In the genomic region with DNA sequence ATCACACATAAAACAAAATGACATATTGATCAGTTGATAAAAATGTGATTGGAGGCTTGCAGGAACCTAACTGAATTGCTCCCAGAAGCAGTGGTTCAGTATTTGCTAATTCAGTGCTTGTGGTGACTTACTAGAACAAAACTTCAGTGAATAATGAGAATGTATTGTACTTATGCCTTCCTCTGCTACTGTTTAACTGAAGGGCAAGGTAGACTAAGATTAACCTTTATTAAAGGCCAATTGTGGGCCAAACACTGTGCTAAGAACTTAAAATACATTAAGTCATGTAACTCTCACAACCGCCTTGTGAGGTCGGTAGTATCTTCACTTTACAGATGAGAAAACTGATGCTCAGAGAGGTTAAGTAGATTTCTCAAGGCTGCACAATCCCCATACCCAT, we compare ENCODE assay signal across 25 cellular contexts. TPM values are rescaled to one million over a fixed set of nuclear protein-coding genes. Genes with fewer than 3 reads are reported as not detected.
A peak's percentile ranks its signal among the peaks of the same experiment; 100 is the strongest.
DNase-seq lines count a peak whose midpoint lies in the region; ATAC-seq, FAIRE-seq and TF ChIP-seq lines count a peak whose summit lies in the region.
"Had no signal": no experiment of that assay in that cellular context is flagged by ENCODE, and none has a peak within 500 bp of the region (broad histone marks: within the 10 kb centered on the region; RNA-seq: fewer than 3 reads in every experiment).

No MANE protein-coding gene starts in this region.

- peak overlapping the region in 1 of 2 experiments; percentile 61; a peak in 2 of 4 replicates for H3K27ac ChIP-seq in SK-N-SH (ENCODE audit: low read depth in 2 of 2, low read length in 1 of 2)
- peak overlapping the region; percentile 32 for H3K27ac ChIP-seq in endothelial cell of umbilical vein (ENCODE audit: insufficient read depth, low read depth, low read length)
- peak overlapping the region; percentile 99 for H3K27ac ChIP-seq in aorta (ENCODE audit: low read depth in 1 of 2, low read length in 2 of 2)
- H3K27ac ChIP-seq: 22Rv1, colonic mucosa had no signal

- H3K4me2 ChIP-seq in SK-N-SH, result no peak overlapping the region
- H3K4me2 ChIP-seq in endothelial cell of umbilical vein (ENCODE audit: insufficient read depth, low read length), result no peak overlapping the region

- BruUV-seq in endothelial cell of umbilical vein (replicated peaks; lab: Mats Ljungman, UMichigan), result no TSS peak

- 88% methylated on average over 2 of the region's 2 CpGs for WGBS in SK-N-SH (ENCODE audit: low lambda C conversion rate)
- WGBS in aorta, 2 donors, result 48 to 62% methylated on average over 2 of the region's 2 CpGs

- no peak for TF ChIP-seq EP300 in SK-N-SH (IDR thresholded peaks at IDR 0.05; ENCODE audit: borderline replicate concordance in 1 of 2, low read depth in 1 of 2, low read length in 1 of 2)

- H3K9me1 ChIP-seq in endothelial cell of umbilical vein (replicated peaks; ENCODE audit: control insufficient read depth, extremely low read depth, insufficient read depth, low read length), result no peaks in the 10 kb centered on the region

- intact Hi-C loops in endothelial cell of umbilical vein (cut with micrococcal nuclease), result no loop called here
- intact Hi-C loops in aorta (cut with DNase I), result loop anchor here in 1 of 2 donors (5.0 kb wide), 1 partner anchor 53 kb away; no protein-coding TSS in a partner anchor

- peaks cover 97% of the 10 kb centered on the region for H3K4me1 Mint-ChIP-seq in osteocyte (ENCODE audit: unreplicated experiment)
- H3K4me1 Mint-ChIP-seq: stimulated activated memory B cell treated with anti-CD40 and anti-IgM and Interleukin-4, amounts not matched to agents 10 μg/mL and 1 μg/mL and 100 μg/mL, for 72 hours had no signal

- ATAC-seq in SK-N-SH treated with all-trans-retinoic acid at 6 μM for 48 hours (no peak), aorta (ENCODE audit: low FRiP score) (no peak), GM21619 (IDR thresholded peaks at IDR 0.05; ENCODE audit: unreplicated experiment) (no peak)
- ATAC-seq: activated CD4-positive, CD25-positive, alpha-beta regulatory T cell treated with anti-CD3 and anti-CD28 coated beads, Interleukin-2, amount 50 U/mL, for 24 hours; activated CD8-positive, alpha-beta T cell treated with anti-CD3 and anti-CD28 coated beads, Interleukin-2, amount 10 ng/mL, durations not matched to agents 7 days and 5 days; CD8-positive, alpha-beta T cell; effector memory CD8-positive, alpha-beta T cell; stimulated activated memory B cell treated with anti-CD40 and anti-IgM and Interleukin-4, amounts not matched to agents 10 μg/mL and 1 μg/mL and 100 μg/mL, for 72 hours had no signal

- POLR2A ChIA-PET in SK-N-SH (lab: Yijun Ruan, JAX), result no interaction called here
- POLR2A ChIA-PET in endothelial cell of umbilical vein (lab: Charles Lee), result no interaction called here

- peak overlapping the region; percentile 19; the same call in 1 of the 2 replicates for H2AFZ ChIP-seq in SK-N-SH (ENCODE audit: low read depth)
- H2AFZ ChIP-seq in endothelial cell of umbilical vein (ENCODE audit: low read depth, low read length), result no peak overlapping the region

- no peak for TF ChIP-seq CTCF in SK-N-SH (IDR thresholded peaks at IDR 0.05)
- TF ChIP-seq CTCF in endothelial cell of umbilical vein (IDR thresholded peaks at IDR 0.05; ENCODE audit: extremely low read depth in 1 of 2, insufficient read depth in 1 of 2, low read depth in 1 of 2, low read length in 2 of 2), result no peak
- TF ChIP-seq CTCF in osteocyte (IDR thresholded peaks at IDR 0.05), result no peak

- dilution Hi-C loops in endothelial cell of umbilical vein (cut with MboI; ENCODE audit: extremely low pct_ligation_motif_present, low sequenced_read_pairs), result no loop called here

- H3K79me2 ChIP-seq in SK-N-SH (ENCODE audit: insufficient read depth) (no peaks in the 10 kb centered on the region), endothelial cell of umbilical vein (ENCODE audit: control insufficient read depth, insufficient read depth, low read length) (peaks cover 85% of the 10 kb centered on the region)

- peak overlapping the region; percentile 95 for H3K27ac Mint-ChIP-seq in osteocyte (ENCODE audit: unreplicated experiment)
- H3K27ac Mint-ChIP-seq: activated CD8-positive, alpha-beta T cell treated with anti-CD3 and anti-CD28 coated beads, Interleukin-2, amount 10 ng/mL, durations not matched to agents 7 days and 5 days; CD8-positive, alpha-beta T cell; effector memory CD8-positive, alpha-beta T cell; stimulated activated memory B cell treated with anti-CD40 and anti-IgM and Interleukin-4, amounts not matched to agents 10 μg/mL and 1 μg/mL and 100 μg/mL, for 72 hours had no signal

- no peak overlapping the region for H3K4me3 Mint-ChIP-seq in osteocyte (ENCODE audit: unreplicated experiment)
- H3K4me3 Mint-ChIP-seq: activated CD8-positive, alpha-beta T cell treated with anti-CD3 and anti-CD28 coated beads, Interleukin-2, amount 10 ng/mL, durations not matched to agents 7 days and 5 days; CD8-positive, alpha-beta T cell; effector memory CD8-positive, alpha-beta T cell; stimulated activated memory B cell treated with anti-CD40 and anti-IgM and Interleukin-4, amounts not matched to agents 10 μg/mL and 1 μg/mL and 100 μg/mL, for 72 hours had no signal

- no peak for TF ChIP-seq POLR2A in endothelial cell of umbilical vein (IDR thresholded peaks at IDR 0.05; ENCODE audit: low read depth, low read length)

- no peaks in the 10 kb centered on the region for H3K36me3 ChIP-seq in SK-N-SH (replicated peaks in 1 of 2; ENCODE audit: control insufficient read depth in 1 of 2, insufficient read depth in 2 of 2, low read length in 1 of 2)
- peaks cover 2 to 3% of the 10 kb centered on the region in 2 experiments for H3K36me3 ChIP-seq in endothelial cell of umbilical vein (ENCODE audit: control insufficient read depth in 2 of 2, extremely low read depth in 1 of 2, insufficient read depth in 2 of 2, low read length in 2 of 2)
- peaks cover 3% of the 10 kb centered on the region in 2 donors for H3K36me3 ChIP-seq in aorta (ENCODE audit: control insufficient read depth in 1 of 2, insufficient read depth in 2 of 2, low read length in 1 of 2)
- H3K36me3 ChIP-seq: colonic mucosa, esophagus squamous epithelium had no signal

- H3K27me3 Mint-ChIP-seq in osteocyte (ENCODE audit: unreplicated experiment), result no peaks in the 10 kb centered on the region

- H3K27me3 ChIP-seq in SK-N-SH (ENCODE audit: insufficient read depth) (no peaks in the 10 kb centered on the region), endothelial cell of umbilical vein (ENCODE audit: control insufficient read depth in 2 of 2, insufficient read depth in 2 of 2, low read length in 2 of 2) (no peaks in the 10 kb centered on the region), aorta (ENCODE audit: control insufficient read depth in 1 of 2, insufficient read depth in 2 of 2, low read length in 1 of 2) (no peaks in the 10 kb centered on the region)
- H3K27me3 ChIP-seq: colonic mucosa, esophagus squamous epithelium had no signal

- H4K20me1 ChIP-seq in SK-N-SH (ENCODE audit: insufficient read depth), result no peaks in the 10 kb centered on the region
- no peaks in the 10 kb centered on the region for H4K20me1 ChIP-seq in endothelial cell of umbilical vein (replicated peaks; ENCODE audit: control insufficient read depth, extremely low read depth, insufficient read depth, low read length)

- no peaks in the 10 kb centered on the region for H3K9me2 ChIP-seq in SK-N-SH

- H3K4me3 ChIP-seq in SK-N-SH (ENCODE audit: low read depth in 2 of 2, low read length in 1 of 2), result no peak overlapping the region
- H3K4me3 ChIP-seq in endothelial cell of umbilical vein (replicated peaks in 1 of 3; ENCODE audit: insufficient read depth in 1 of 3, low read depth in 1 of 3, low read length in 3 of 3), result no peak overlapping the region
- H3K4me3 ChIP-seq in aorta (ENCODE audit: low read length in 2 of 2), result no peak overlapping the region
- H3K4me3 ChIP-seq: colonic mucosa, esophagus squamous epithelium had no signal

- no peak for DNase-seq in SK-N-SH
- no peak for DNase-seq in endothelial cell of umbilical vein (ENCODE audit: low read depth, low spot score)
- no peak for DNase-seq in osteocyte (ENCODE audit: extremely low spot score, unreplicated experiment)
- DNase-seq in aorta, result no peak
- no peak for DNase-seq in T-helper 9 cell
- no peak for DNase-seq in NAMALWA (ENCODE audit: low spot score)
- DNase-seq: activated CD8-positive, alpha-beta T cell treated with anti-CD3 and anti-CD28 coated beads, Interleukin-2, amount 10 ng/mL, durations not matched to agents 7 days and 5 days; activated effector memory CD4-positive, alpha-beta T cell treated with anti-CD3 and anti-CD28 coated beads, Interleukin-2, amount 50 U/mL, for 16 hours; CD8-positive, alpha-beta T cell; colonic mucosa; DMS153; effector memory CD8-positive, alpha-beta T cell; esophagus squamous epithelium; GDM1; NCI-H1417; NCI-H2081; NCI-H345; SHP77 treated with DMSO at 0.1 percent for 48 hours; stimulated activated CD4-positive, alpha-beta T cell treated with anti-CD3 and anti-CD28 coated beads, Interleukin-4, amount 100 ng/mL, for 1 hour had no signal

- peaks cover 56% of the 10 kb centered on the region for H3K36me3 Mint-ChIP-seq in osteocyte (ENCODE audit: unreplicated experiment)
- H3K36me3 Mint-ChIP-seq: CD8-positive, alpha-beta T cell; stimulated activated memory B cell treated with anti-CD40 and anti-IgM and Interleukin-4, amounts not matched to agents 10 μg/mL and 1 μg/mL and 100 μg/mL, for 72 hours had no signal

- CTCF ChIA-PET in SK-N-SH (lab: Yijun Ruan, JAX), result no interaction called here
- CTCF ChIA-PET in endothelial cell of umbilical vein (lab: Charles Lee), result no interaction called here

- no peak for TF ChIP-seq RAD21 in SK-N-SH (IDR thresholded peaks at IDR 0.05; ENCODE audit: low read length)

- FAIRE-seq in endothelial cell of umbilical vein (lab: Jason Lieb, UNC), result no peak
- FAIRE-seq: GM18507 had no signal

- H3K9me3 Mint-ChIP-seq in osteocyte (ENCODE audit: unreplicated experiment), result no peaks in the 10 kb centered on the region
- H3K9me3 Mint-ChIP-seq: CD8-positive, alpha-beta T cell; effector memory CD8-positive, alpha-beta T cell; stimulated activated memory B cell treated with anti-CD40 and anti-IgM and Interleukin-4, amounts not matched to agents 10 μg/mL and 1 μg/mL and 100 μg/mL, for 72 hours had no signal

- H3F3A ChIP-seq in SK-N-SH (replicated peaks; ENCODE audit: insufficient read depth), result peaks cover 27% of the 10 kb centered on the region

- H3K4me1 ChIP-seq in SK-N-SH (ENCODE audit: control insufficient read depth in 1 of 2, insufficient read depth in 2 of 2, low read depth in 1 of 2, low read length in 1 of 2) (peaks cover 11% of the 10 kb centered on the region in 2 experiments; a peak in 3 of 4 replicates), endothelial cell of umbilical vein (ENCODE audit: control insufficient read depth, extremely low read depth, insufficient read depth, low read length) (peaks cover 42% of the 10 kb centered on the region), aorta (ENCODE audit: control insufficient read depth in 1 of 2, insufficient read depth in 2 of 2, low read length in 2 of 2) (peaks cover 13 to 24% of the 10 kb centered on the region in 2 donors)
- H3K4me1 ChIP-seq: colonic mucosa had no signal

- H3K9me3 ChIP-seq in SK-N-SH (no peaks in the 10 kb centered on the region), endothelial cell of umbilical vein (replicated peaks; ENCODE audit: control insufficient read depth, insufficient read depth, low read length) (no peaks in the 10 kb centered on the region), aorta (ENCODE audit: control insufficient read depth, low read length) (no peaks in the 10 kb centered on the region)
- H3K9me3 ChIP-seq: colonic mucosa, esophagus squamous epithelium had no signal

- peak overlapping the region; percentile 12; the same call in 1 of the 2 replicates for H3K9ac ChIP-seq in SK-N-SH
- no peak overlapping the region for H3K9ac ChIP-seq in endothelial cell of umbilical vein (replicated peaks; ENCODE audit: extremely low read depth, insufficient read depth, low read length)

RNA-seq across cellular contexts. Expression of a gene that starts 14.9 kb away (rescaled TPM):
- polyA plus RNA-seq in SK-N-SH (2012; rRNA removed) (0.38 and 0.71 TPM in 2 replicates), endothelial cell of umbilical vein (770 and 1,004 TPM in 2 replicates), aorta (1,000 to 10,000 TPM; 2,886 to 5,050 TPM)
- polyA plus RNA-seq in SK-N-SH (2012; cell fraction: cytosol; rRNA removed), result 0.39 and 0.67 TPM in 2 replicates
- polyA plus RNA-seq in SK-N-SH (2012; cell fraction: nucleus; rRNA removed), result 0.77 and 1.4 TPM in 2 replicates
- total RNA-seq in endothelial cell of umbilical vein (377 and 526 TPM in 2 replicates), osteocyte (3,484 and 3,576 TPM in 2 replicates), aorta (1,000 to 10,000 TPM; 2,521 to 2,714 TPM)
- 668 and 889 TPM in 2 replicates for polyA plus RNA-seq in endothelial cell of umbilical vein (2011; cell fraction: cytosol; rRNA removed)
- polyA plus RNA-seq in endothelial cell of umbilical vein (2011; cell fraction: nucleus; rRNA removed), result 359 and 408 TPM in 2 replicates
- 431 and 488 TPM in 2 replicates for polyA plus RNA-seq in endothelial cell of umbilical vein (2012)
- 262 and 334 TPM in 2 replicates for polyA minus RNA-seq in endothelial cell of umbilical vein
- polyA minus RNA-seq in endothelial cell of umbilical vein (2011; cell fraction: cytosol; rRNA and poly(A)+ RNA removed), result 3.2 TPM
- 73.2 and 129 TPM in 2 replicates for polyA minus RNA-seq in endothelial cell of umbilical vein (2011; cell fraction: nucleus; rRNA and poly(A)+ RNA removed)
- total RNA-seq: activated CD8-positive, alpha-beta T cell treated with anti-CD3 and anti-CD28 coated beads, Interleukin-2, amount 10 ng/mL, durations not matched to agents 7 days and 5 days; CD8-positive, alpha-beta T cell had no signal
